Comparison of ENCODE assay signal across 1 cellular context in the genomic region with DNA sequence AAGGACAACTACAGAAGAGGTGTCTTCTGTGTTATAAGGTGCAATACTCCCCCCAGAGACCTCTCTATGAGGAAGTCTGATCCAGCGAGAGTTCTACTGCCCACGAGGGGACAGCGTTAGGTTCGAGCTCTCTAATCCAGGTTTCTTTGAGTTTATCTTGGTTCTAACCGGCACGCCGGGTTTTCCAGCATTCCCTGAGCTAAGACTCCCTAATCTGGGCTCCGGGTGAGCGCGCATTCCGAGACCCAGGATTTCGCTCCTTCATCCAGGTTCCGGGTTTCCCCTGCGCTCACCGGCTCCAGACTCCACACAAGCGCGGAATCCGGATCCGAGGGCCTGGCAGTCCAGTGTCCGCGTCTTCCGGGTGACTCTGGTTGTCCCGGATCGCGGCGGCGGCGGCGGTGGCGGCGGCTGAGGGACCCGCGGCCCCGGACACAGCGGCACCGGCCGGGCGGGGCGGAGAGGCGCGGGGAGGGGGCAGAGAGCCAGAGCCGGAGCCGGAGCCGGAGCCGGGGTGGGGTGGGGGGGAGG.
TF ChIP-seq lines count a peak whose summit lies in the region.

A gene with protein sequence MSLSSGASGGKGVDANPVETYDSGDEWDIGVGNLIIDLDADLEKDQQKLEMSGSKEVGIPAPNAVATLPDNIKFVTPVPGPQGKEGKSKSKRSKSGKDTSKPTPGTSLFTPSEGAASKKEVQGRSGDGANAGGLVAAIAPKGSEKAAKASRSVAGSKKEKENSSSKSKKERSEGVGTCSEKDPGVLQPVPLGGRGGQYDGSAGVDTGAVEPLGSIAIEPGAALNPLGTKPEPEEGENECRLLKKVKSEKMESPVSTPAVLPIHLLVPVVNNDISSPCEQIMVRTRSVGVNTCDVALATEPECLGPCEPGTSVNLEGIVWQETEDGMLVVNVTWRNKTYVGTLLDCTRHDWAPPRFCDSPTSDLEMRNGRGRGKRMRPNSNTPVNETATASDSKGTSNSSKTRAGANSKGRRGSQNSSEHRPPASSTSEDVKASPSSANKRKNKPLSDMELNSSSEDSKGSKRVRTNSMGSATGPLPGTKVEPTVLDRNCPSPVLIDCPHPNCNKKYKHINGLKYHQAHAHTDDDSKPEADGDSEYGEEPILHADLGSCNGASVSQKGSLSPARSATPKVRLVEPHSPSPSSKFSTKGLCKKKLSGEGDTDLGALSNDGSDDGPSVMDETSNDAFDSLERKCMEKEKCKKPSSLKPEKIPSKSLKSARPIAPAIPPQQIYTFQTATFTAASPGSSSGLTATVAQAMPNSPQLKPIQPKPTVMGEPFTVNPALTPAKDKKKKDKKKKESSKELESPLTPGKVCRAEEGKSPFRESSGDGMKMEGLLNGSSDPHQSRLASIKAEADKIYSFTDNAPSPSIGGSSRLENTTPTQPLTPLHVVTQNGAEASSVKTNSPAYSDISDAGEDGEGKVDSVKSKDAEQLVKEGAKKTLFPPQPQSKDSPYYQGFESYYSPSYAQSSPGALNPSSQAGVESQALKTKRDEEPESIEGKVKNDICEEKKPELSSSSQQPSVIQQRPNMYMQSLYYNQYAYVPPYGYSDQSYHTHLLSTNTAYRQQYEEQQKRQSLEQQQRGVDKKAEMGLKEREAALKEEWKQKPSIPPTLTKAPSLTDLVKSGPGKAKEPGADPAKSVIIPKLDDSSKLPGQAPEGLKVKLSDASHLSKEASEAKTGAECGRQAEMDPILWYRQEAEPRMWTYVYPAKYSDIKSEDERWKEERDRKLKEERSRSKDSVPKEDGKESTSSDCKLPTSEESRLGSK (N-terminal part only) (plus strand): TSS at position 373 of the 531 bp plus-strand sequence. CDS start 38,842 bp downstream, outside the sequence.

TF ChIP-seq in K562, 482 proteins besides CTCF, POLR2A, EP300 and RAD21 (continued from another document and continues in another):
- TF ChIP-seq, protein P1, sequence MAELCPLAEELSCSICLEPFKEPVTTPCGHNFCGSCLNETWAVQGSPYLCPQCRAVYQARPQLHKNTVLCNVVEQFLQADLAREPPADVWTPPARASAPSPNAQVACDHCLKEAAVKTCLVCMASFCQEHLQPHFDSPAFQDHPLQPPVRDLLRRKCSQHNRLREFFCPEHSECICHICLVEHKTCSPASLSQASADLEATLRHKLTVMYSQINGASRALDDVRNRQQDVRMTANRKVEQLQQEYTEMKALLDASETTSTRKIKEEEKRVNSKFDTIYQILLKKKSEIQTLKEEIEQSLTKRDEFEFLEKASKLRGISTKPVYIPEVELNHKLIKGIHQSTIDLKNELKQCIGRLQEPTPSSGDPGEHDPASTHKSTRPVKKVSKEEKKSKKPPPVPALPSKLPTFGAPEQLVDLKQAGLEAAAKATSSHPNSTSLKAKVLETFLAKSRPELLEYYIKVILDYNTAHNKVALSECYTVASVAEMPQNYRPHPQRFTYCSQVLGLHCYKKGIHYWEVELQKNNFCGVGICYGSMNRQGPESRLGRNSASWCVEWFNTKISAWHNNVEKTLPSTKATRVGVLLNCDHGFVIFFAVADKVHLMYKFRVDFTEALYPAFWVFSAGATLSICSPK (IDR thresholded peaks at IDR 0.05; ENCODE audit: borderline replicate concordance), result no peak
- TF ChIP-seq SIN3B (IDR thresholded peaks at IDR 0.05; ENCODE audit: low read depth) (no peak), PCBP1 (IDR thresholded peaks at IDR 0.05; ENCODE audit: low read depth, low read length, poor library complexity, severe bottlenecking) (peak; percentile 71), CHD1 (IDR thresholded peaks at IDR 0.05; ENCODE audit: low read length) (no peak), SMAD1 (IDR thresholded peaks at IDR 0.05; ENCODE audit: low read depth, low read length, partially characterized antibody) (no peak), CC2D1A (IDR thresholded peaks at IDR 0.05) (0 out of 2 replicates have a peak, but pooled peaks have one; percentile 36), E2F1 (CRISPR knock-in tag; IDR thresholded peaks at IDR 0.05) (peak; percentile 95), CXXC5 (CRISPR knock-in tag; IDR thresholded peaks at IDR 0.05) (peak; percentile 90), TCF3 (CRISPR knock-in tag; IDR thresholded peaks at IDR 0.05) (peak; percentile 47), NRF1 (conservative IDR thresholded peaks at IDR 0.05 in 1 of 2, IDR thresholded peaks at IDR 0.05 in 1 of 2) (peak; percentile 8 to 25; a peak in 2 of 4 replicates), ATF1 (CRISPR knock-in tag; IDR thresholded peaks at IDR 0.05) (no peak), ATF1 (tag; IDR thresholded peaks at IDR 0.05) (peak; percentile 70), CEBPZ (IDR thresholded peaks at IDR 0.05; ENCODE audit: borderline replicate concordance, low read depth, low read length) (no peak), LCOR (CRISPR knock-in tag; IDR thresholded peaks at IDR 0.05) (0 out of 2 replicates have a peak, but pooled peaks have one; percentile 64), HDAC3 (IDR thresholded peaks at IDR 0.05; ENCODE audit: borderline replicate concordance, partially characterized antibody) (peak; percentile 96), CUX1 (CRISPR knock-in tag; IDR thresholded peaks at IDR 0.05) (no peak), STAG1 (CRISPR knock-in tag; IDR thresholded peaks at IDR 0.05; ENCODE audit: borderline replicate concordance) (no peak), CREB1 (IDR thresholded peaks at IDR 0.05) (0 out of 2 replicates have a peak, but pooled peaks have one; percentile 56), CREB1 (CRISPR knock-in tag; IDR thresholded peaks at IDR 0.05) (peak; percentile 65; the same call in 1 of the 2 replicates), ZNF699 (CRISPR knock-in tag; IDR thresholded peaks at IDR 0.05; ENCODE audit: insufficient replicate concordance) (no peak), ZNF282 (CRISPR knock-in tag; IDR thresholded peaks at IDR 0.05) (0 out of 2 replicates have a peak, but pooled peaks have one; percentile 63), MECOM (CRISPR knock-in tag; IDR thresholded peaks at IDR 0.05) (no peak)
- TF ChIP-seq, protein P2, sequence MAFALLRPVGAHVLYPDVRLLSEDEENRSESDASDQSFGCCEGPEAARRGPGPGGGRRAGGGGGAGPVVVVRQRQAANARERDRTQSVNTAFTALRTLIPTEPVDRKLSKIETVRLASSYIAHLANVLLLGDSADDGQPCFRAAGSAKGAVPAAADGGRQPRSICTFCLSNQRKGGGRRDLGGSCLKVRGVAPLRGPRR (CRISPR knock-in tag; IDR thresholded peaks at IDR 0.05), result peak; percentile 27; the same call in 1 of the 2 replicates
- TF ChIP-seq, protein P3, sequence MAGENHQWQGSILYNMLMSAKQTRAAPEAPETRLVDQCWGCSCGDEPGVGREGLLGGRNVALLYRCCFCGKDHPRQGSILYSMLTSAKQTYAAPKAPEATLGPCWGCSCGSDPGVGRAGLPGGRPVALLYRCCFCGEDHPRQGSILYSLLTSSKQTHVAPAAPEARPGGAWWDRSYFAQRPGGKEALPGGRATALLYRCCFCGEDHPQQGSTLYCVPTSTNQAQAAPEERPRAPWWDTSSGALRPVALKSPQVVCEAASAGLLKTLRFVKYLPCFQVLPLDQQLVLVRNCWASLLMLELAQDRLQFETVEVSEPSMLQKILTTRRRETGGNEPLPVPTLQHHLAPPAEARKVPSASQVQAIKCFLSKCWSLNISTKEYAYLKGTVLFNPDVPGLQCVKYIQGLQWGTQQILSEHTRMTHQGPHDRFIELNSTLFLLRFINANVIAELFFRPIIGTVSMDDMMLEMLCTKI (IDR thresholded peaks at IDR 0.05; ENCODE audit: partially characterized antibody), result no peak
- TF ChIP-seq, protein P4, sequence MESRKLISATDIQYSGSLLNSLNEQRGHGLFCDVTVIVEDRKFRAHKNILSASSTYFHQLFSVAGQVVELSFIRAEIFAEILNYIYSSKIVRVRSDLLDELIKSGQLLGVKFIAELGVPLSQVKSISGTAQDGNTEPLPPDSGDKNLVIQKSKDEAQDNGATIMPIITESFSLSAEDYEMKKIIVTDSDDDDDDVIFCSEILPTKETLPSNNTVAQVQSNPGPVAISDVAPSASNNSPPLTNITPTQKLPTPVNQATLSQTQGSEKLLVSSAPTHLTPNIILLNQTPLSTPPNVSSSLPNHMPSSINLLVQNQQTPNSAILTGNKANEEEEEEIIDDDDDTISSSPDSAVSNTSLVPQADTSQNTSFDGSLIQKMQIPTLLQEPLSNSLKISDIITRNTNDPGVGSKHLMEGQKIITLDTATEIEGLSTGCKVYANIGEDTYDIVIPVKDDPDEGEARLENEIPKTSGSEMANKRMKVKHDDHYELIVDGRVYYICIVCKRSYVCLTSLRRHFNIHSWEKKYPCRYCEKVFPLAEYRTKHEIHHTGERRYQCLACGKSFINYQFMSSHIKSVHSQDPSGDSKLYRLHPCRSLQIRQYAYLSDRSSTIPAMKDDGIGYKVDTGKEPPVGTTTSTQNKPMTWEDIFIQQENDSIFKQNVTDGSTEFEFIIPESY (CRISPR knock-in tag; IDR thresholded peaks at IDR 0.05), result peak; percentile 70; the same call in 1 of the 2 replicates
- TF ChIP-seq, protein P5, sequence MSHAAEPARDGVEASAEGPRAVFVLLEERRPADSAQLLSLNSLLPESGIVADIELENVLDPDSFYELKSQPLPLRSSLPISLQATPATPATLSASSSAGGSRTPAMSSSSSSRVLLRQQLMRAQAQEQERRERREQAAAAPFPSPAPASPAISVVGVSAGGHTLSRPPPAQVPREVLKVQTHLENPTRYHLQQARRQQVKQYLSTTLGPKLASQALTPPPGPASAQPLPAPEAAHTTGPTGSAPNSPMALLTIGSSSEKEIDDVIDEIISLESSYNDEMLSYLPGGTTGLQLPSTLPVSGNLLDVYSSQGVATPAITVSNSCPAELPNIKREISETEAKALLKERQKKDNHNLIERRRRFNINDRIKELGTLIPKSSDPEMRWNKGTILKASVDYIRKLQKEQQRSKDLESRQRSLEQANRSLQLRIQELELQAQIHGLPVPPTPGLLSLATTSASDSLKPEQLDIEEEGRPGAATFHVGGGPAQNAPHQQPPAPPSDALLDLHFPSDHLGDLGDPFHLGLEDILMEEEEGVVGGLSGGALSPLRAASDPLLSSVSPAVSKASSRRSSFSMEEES (CRISPR knock-in tag; IDR thresholded peaks at IDR 0.05), result 0 out of 2 replicates have a peak, but pooled peaks have one; percentile 4
